1 cellular context compared by ENCODE assay signal in the genomic region with DNA sequence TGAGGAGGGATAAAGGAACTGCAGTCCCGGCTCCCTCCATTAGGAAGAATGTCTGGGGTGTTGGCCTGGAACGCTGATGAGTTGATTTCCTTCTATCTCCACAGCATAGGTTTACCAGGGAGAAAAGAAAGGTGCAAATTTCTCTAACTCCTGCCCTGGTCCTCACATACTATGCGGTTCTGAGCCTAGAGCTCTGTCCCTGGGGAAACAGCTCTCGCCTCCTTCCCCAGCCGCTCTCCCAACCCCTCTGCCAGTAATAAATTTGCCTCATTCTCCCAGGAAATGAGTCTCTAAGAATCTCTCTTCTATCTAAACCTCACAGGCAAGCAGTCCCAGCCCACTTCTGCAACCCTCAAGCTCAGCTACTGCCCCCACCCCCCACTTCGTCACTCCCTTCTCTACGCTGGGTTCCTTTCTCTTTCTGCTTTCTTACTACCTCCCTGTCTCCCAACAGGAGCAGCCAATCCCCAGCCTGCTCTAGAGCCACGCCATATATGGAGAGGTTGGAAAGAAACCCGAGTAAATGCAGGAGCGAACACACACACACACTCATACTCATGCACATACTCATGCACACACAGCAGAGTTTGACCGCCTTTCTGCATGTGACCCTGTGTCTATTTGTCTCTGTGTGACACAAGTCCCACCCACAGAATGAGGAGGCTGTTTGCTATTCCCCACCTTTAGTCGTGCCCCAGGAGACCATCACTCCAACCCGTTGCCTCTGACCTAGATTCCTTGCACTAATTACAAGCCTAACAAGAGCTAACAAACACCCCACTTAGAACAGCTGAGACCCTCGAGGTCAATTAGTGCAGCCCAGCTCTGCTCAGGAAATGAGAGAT.
TF ChIP-seq lines count a peak whose summit lies in the region.

No MANE protein-coding gene starts in this region.

TF ChIP-seq in HepG2, 621 proteins besides CTCF, POLR2A, EP300 and RAD21 (continued from another document and continues in another):
- TF ChIP-seq ZNF512B (CRISPR knock-in tag; IDR thresholded peaks at IDR 0.05; ENCODE audit: borderline replicate concordance) (no peak), CHCHD3 (CRISPR knock-in tag; IDR thresholded peaks at IDR 0.05) (no peak), SYNCRIP (IDR thresholded peaks at IDR 0.05; ENCODE audit: insufficient read depth, low read depth, low read length) (no peak), DR1 (CRISPR knock-in tag; IDR thresholded peaks at IDR 0.05) (no peak), SOX5 (CRISPR knock-in tag; IDR thresholded peaks at IDR 0.05; ENCODE audit: borderline replicate concordance) (peak; percentile 19; the same call in 1 of the 2 replicates), ZNF605 (CRISPR knock-in tag; IDR thresholded peaks at IDR 0.05) (peak; percentile 69; the same call in 1 of the 2 replicates), MIER3 (CRISPR knock-in tag; IDR thresholded peaks at IDR 0.05; ENCODE audit: borderline replicate concordance) (peak; percentile 29; the same call in 1 of the 2 replicates), CAMTA2 (CRISPR knock-in tag; IDR thresholded peaks at IDR 0.05; ENCODE audit: borderline replicate concordance) (no peak), SSRP1 (CRISPR knock-in tag; IDR thresholded peaks at IDR 0.05) (0 out of 2 replicates have a peak, but pooled peaks have one; percentile 32), TOE1 (CRISPR knock-in tag; IDR thresholded peaks at IDR 0.05) (no peak), HOXA3 (CRISPR knock-in tag; IDR thresholded peaks at IDR 0.05) (0 out of 2 replicates have a peak, but pooled peaks have one; percentile 27), CENPT (CRISPR knock-in tag; IDR thresholded peaks at IDR 0.05; ENCODE audit: low read depth) (no peak), HOXA5 (CRISPR knock-in tag; IDR thresholded peaks at IDR 0.05) (no peak), FOXJ3 (CRISPR knock-in tag; IDR thresholded peaks at IDR 0.05; ENCODE audit: borderline replicate concordance) (no peak), HOXA9 (CRISPR knock-in tag; IDR thresholded peaks at IDR 0.05; ENCODE audit: borderline replicate concordance) (no peak), RXRA (CRISPR knock-in tag; IDR thresholded peaks at IDR 0.05) (no peak; the same call in 1 of the 2 replicates), RBM22 (optimal IDR thresholded peaks at IDR 0.05; ENCODE audit: low read length) (no peak), ADNP (CRISPR knock-in tag; IDR thresholded peaks at IDR 0.05) (no peak), MXD3 (CRISPR knock-in tag; IDR thresholded peaks at IDR 0.05) (no peak), ZNF136 (CRISPR knock-in tag; IDR thresholded peaks at IDR 0.05; ENCODE audit: low read depth) (no peak), HNRNPL (IDR thresholded peaks at IDR 0.05; ENCODE audit: low read depth, low read length) (no peak), ZBTB10 (CRISPR knock-in tag; IDR thresholded peaks at IDR 0.05; ENCODE audit: borderline replicate concordance) (no peak), HMG20B (CRISPR knock-in tag; conservative IDR thresholded peaks at IDR 0.05) (no peak), ZNF609 (CRISPR knock-in tag; IDR thresholded peaks at IDR 0.05; ENCODE audit: borderline replicate concordance) (no peak), RBFOX2 (IDR thresholded peaks at IDR 0.05; ENCODE audit: low read depth, low read length) (no peak)
- TF ChIP-seq, protein P1, sequence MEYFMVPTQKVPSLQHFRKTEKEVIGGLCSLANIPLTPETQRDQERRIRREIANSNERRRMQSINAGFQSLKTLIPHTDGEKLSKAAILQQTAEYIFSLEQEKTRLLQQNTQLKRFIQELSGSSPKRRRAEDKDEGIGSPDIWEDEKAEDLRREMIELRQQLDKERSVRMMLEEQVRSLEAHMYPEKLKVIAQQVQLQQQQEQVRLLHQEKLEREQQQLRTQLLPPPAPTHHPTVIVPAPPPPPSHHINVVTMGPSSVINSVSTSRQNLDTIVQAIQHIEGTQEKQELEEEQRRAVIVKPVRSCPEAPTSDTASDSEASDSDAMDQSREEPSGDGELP (IDR thresholded peaks at IDR 0.05; ENCODE audit: borderline replicate concordance, low read depth): no peak
- TF ChIP-seq, protein P2, sequence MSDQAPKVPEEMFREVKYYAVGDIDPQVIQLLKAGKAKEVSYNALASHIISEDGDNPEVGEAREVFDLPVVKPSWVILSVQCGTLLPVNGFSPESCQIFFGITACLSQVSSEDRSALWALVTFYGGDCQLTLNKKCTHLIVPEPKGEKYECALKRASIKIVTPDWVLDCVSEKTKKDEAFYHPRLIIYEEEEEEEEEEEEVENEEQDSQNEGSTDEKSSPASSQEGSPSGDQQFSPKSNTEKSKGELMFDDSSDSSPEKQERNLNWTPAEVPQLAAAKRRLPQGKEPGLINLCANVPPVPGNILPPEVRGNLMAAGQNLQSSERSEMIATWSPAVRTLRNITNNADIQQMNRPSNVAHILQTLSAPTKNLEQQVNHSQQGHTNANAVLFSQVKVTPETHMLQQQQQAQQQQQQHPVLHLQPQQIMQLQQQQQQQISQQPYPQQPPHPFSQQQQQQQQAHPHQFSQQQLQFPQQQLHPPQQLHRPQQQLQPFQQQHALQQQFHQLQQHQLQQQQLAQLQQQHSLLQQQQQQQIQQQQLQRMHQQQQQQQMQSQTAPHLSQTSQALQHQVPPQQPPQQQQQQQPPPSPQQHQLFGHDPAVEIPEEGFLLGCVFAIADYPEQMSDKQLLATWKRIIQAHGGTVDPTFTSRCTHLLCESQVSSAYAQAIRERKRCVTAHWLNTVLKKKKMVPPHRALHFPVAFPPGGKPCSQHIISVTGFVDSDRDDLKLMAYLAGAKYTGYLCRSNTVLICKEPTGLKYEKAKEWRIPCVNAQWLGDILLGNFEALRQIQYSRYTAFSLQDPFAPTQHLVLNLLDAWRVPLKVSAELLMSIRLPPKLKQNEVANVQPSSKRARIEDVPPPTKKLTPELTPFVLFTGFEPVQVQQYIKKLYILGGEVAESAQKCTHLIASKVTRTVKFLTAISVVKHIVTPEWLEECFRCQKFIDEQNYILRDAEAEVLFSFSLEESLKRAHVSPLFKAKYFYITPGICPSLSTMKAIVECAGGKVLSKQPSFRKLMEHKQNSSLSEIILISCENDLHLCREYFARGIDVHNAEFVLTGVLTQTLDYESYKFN (CRISPR knock-in tag; conservative IDR thresholded peaks at IDR 0.05): peak; percentile 46; the same call in 1 of the 2 replicates
- TF ChIP-seq, protein P3, sequence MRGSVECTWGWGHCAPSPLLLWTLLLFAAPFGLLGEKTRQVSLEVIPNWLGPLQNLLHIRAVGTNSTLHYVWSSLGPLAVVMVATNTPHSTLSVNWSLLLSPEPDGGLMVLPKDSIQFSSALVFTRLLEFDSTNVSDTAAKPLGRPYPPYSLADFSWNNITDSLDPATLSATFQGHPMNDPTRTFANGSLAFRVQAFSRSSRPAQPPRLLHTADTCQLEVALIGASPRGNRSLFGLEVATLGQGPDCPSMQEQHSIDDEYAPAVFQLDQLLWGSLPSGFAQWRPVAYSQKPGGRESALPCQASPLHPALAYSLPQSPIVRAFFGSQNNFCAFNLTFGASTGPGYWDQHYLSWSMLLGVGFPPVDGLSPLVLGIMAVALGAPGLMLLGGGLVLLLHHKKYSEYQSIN (CRISPR knock-in tag; IDR thresholded peaks at IDR 0.05; ENCODE audit: borderline replicate concordance): no peak
- TF ChIP-seq, protein P4, sequence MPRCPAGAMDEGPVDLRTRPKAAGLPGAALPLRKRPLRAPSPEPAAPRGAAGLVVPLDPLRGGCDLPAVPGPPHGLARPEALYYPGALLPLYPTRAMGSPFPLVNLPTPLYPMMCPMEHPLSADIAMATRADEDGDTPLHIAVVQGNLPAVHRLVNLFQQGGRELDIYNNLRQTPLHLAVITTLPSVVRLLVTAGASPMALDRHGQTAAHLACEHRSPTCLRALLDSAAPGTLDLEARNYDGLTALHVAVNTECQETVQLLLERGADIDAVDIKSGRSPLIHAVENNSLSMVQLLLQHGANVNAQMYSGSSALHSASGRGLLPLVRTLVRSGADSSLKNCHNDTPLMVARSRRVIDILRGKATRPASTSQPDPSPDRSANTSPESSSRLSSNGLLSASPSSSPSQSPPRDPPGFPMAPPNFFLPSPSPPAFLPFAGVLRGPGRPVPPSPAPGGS (CRISPR knock-in tag; IDR thresholded peaks at IDR 0.05): no peak; the same call in 1 of the 2 replicates
- TF ChIP-seq, protein P5, sequence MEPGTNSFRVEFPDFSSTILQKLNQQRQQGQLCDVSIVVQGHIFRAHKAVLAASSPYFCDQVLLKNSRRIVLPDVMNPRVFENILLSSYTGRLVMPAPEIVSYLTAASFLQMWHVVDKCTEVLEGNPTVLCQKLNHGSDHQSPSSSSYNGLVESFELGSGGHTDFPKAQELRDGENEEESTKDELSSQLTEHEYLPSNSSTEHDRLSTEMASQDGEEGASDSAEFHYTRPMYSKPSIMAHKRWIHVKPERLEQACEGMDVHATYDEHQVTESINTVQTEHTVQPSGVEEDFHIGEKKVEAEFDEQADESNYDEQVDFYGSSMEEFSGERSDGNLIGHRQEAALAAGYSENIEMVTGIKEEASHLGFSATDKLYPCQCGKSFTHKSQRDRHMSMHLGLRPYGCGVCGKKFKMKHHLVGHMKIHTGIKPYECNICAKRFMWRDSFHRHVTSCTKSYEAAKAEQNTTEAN (CRISPR knock-in tag; conservative IDR thresholded peaks at IDR 0.05): peak; percentile 76
